31 cellular contexts compared by ENCODE assay signal in genomic region chr12:115023898-115024297, GRCh38.
"Had no signal": no experiment of that assay in that cellular context is flagged by ENCODE, and none has a peak within 500 bp of the region (broad histone marks: within the 10 kb centered on the region; RNA-seq: fewer than 3 reads in every experiment).

No MANE protein-coding gene starts in this region.

- H3K9me3 ChIP-seq: colonic mucosa, lower lobe of right lung, ovary, testis had no signal

- H3K36me3 ChIP-seq: colonic mucosa, heart left ventricle, lower lobe of right lung, ovary, sigmoid colon, transverse colon, uterus, WERI-Rb-1 had no signal

- H3K4me1 Mint-ChIP-seq: activated naive CD4-positive, alpha-beta T cell treated with anti-CD3 and anti-CD28 coated beads, Interleukin-2, amount 50 U/mL, for 24 hours; activated naive CD8-positive, alpha-beta T cell treated with anti-CD3 and anti-CD28 coated beads, Interleukin-2, amount 50 U/mL, for 24 hours; activated T-helper 17 cell treated with anti-CD3 and anti-CD28 coated beads, Interleukin-2, amount 50 U/mL, for 72 hours; immature natural killer cell; naive B cell; T-helper 17 cell had no signal

- H3K4me1 ChIP-seq: colonic mucosa, lower lobe of right lung, testis, uterus had no signal

- H3K4me3 Mint-ChIP-seq: activated naive CD4-positive, alpha-beta T cell treated with anti-CD3 and anti-CD28 coated beads, Interleukin-2, amount 50 U/mL, for 24 hours; activated naive CD8-positive, alpha-beta T cell treated with anti-CD3 and anti-CD28 coated beads, Interleukin-2, amount 50 U/mL, for 24 hours; activated T-cell treated with anti-CD3 and anti-CD28 coated beads, Interleukin-2, amount 50 U/mL, for 24 hours; activated T-helper 17 cell treated with anti-CD3 and anti-CD28 coated beads, Interleukin-2, amount 50 U/mL, for 72 hours; immature natural killer cell; T-helper 17 cell had no signal

- H3K36me3 Mint-ChIP-seq: activated naive CD4-positive, alpha-beta T cell treated with anti-CD3 and anti-CD28 coated beads, Interleukin-2, amount 50 U/mL, for 24 hours; immature natural killer cell; naive B cell had no signal

- DNase-seq: activated CD4-positive, alpha-beta T cell treated with anti-CD3 and anti-CD28 coated beads for 48 hours; activated CD4-positive, alpha-beta T cell treated with anti-CD3 and anti-CD28 coated beads, Interleukin-2, amount 50 U/mL, for 48 hours; activated CD8-positive, alpha-beta memory T cell treated with anti-CD3 and anti-CD28 coated beads, Interleukin-2, amount 50 U/mL, for 4 hours; activated gamma-delta T cell treated with Interleukin-2 at 50 U/mL for 16 hours; activated naive CD8-positive, alpha-beta T cell treated with anti-CD3 and anti-CD28 coated beads, Interleukin-2, amount 50 U/mL, for 24 hours; activated T-cell treated with anti-CD3 and anti-CD28 coated beads, Interleukin-2, amount 50 U/mL, for 24 hours; effector CD8-positive, alpha-beta T cell; hypothalamus; immature natural killer cell; kidney; lower lobe of right lung; mesendoderm; naive B cell; sigmoid colon; stimulated activated CD4-positive, alpha-beta T cell treated with anti-CD3 and anti-CD28 coated beads, Interleukin-15, amount 100 ng/mL, for 24 hours; stimulated activated CD4-positive, alpha-beta T cell treated with anti-CD3 and anti-CD28 coated beads, Interleukin-2, amount 100 ng/mL, for 24 hours; stimulated activated naive CD8-positive, alpha-beta T cell treated with anti-CD3 and anti-CD28 coated beads, Interleukin-15, Interleukin-2, amounts not matched to agents 100 U/mL and 50 U/mL, for 24 hours; T-helper 17 cell; T1000; testis; transverse colon; uterus; WERI-Rb-1 had no signal

- H3K27ac Mint-ChIP-seq: activated naive CD4-positive, alpha-beta T cell treated with anti-CD3 and anti-CD28 coated beads, Interleukin-2, amount 50 U/mL, for 24 hours; activated naive CD8-positive, alpha-beta T cell treated with anti-CD3 and anti-CD28 coated beads, Interleukin-2, amount 50 U/mL, for 24 hours; activated T-cell treated with anti-CD3 and anti-CD28 coated beads, Interleukin-2, amount 50 U/mL, for 24 hours; activated T-helper 17 cell treated with anti-CD3 and anti-CD28 coated beads, Interleukin-2, amount 50 U/mL, for 72 hours; immature natural killer cell; naive B cell; progenitor cell of endocrine pancreas; T-helper 17 cell had no signal

- H3K4me3 ChIP-seq: colonic mucosa, heart left ventricle, lower lobe of right lung, mucosa of descending colon, ovary, sigmoid colon, testis, transverse colon, uterus had no signal

- H3K27me3 Mint-ChIP-seq: activated naive CD4-positive, alpha-beta T cell treated with anti-CD3 and anti-CD28 coated beads, Interleukin-2, amount 50 U/mL, for 24 hours; activated naive CD8-positive, alpha-beta T cell treated with anti-CD3 and anti-CD28 coated beads, Interleukin-2, amount 50 U/mL, for 24 hours; activated T-cell treated with anti-CD3 and anti-CD28 coated beads, Interleukin-2, amount 50 U/mL, for 24 hours; activated T-helper 17 cell treated with anti-CD3 and anti-CD28 coated beads, Interleukin-2, amount 50 U/mL, for 72 hours; naive B cell; T-helper 17 cell had no signal

- H3K27me3 ChIP-seq: colonic mucosa, heart left ventricle, ovary, sigmoid colon, testis, transverse colon, uterus had no signal

- H3K27ac ChIP-seq: colonic mucosa, lower lobe of right lung, ovary, sigmoid colon, testis, uterus, WERI-Rb-1 had no signal

- ATAC-seq: activated CD4-positive, CD25-positive, alpha-beta regulatory T cell treated with anti-CD3 and anti-CD28 coated beads, Interleukin-2, amount 50 U/mL, for 24 hours; activated naive CD8-positive, alpha-beta T cell treated with anti-CD3 and anti-CD28 coated beads, Interleukin-2, amount 50 U/mL, for 24 hours; activated T-helper 17 cell treated with anti-CD3 and anti-CD28 coated beads, Interleukin-2, amount 50 U/mL, for 72 hours; heart left ventricle; lower lobe of right lung; mucosa of descending colon; stimulated activated naive CD8-positive, alpha-beta T cell treated with anti-CD3 and anti-CD28 coated beads, Interleukin-15, Interleukin-2, amounts not matched to agents 100 U/mL and 50 U/mL, for 24 hours; T-helper 17 cell had no signal
